8 cellular contexts compared by ENCODE assay signal in genomic region chr7:131302876-131303707, GRCh38. TPM values are rescaled to one million over a fixed set of nuclear protein-coding genes. Genes with fewer than 3 reads are reported as not detected.
A peak's percentile ranks its signal among the peaks of the same experiment; 100 is the strongest.
DNase-seq lines count a peak whose midpoint lies in the region; ATAC-seq and TF ChIP-seq lines count a peak whose summit lies in the region.

No MANE protein-coding gene starts in this region.

- H3K4me1 Mint-ChIP-seq in progenitor cell of endocrine pancreas (ENCODE audit: low read depth) = peaks cover 3% of the 10 kb centered on the region

- peaks cover 20% of the 10 kb centered on the region for H3K9me3 Mint-ChIP-seq in progenitor cell of endocrine pancreas (ENCODE audit: low read depth)

- POLR2A ChIA-PET in A673 (lab: Charles Lee; ENCODE audit: low non-redundant PET) = no interaction called here

- H3K27ac ChIP-seq in A673 (ENCODE audit: low read depth, low read length, poor library complexity, severe bottlenecking) (no peak overlapping the region), fibroblast of lung (ENCODE audit: insufficient read depth, low read length) (no peak overlapping the region)

- TF ChIP-seq CTCF in A673 (conservative IDR thresholded peaks at IDR 0.05; ENCODE audit: low read depth, low read length) (peak; percentile 45; the same call in 1 of the 2 replicates), fibroblast of lung (conservative IDR thresholded peaks at IDR 0.05 in 1 of 2, IDR thresholded peaks at IDR 0.05 in 1 of 2; ENCODE audit: low read depth in 1 of 2, low read length in 2 of 2) (peak; percentile 40 to 54), progenitor cell of endocrine pancreas (IDR thresholded peaks at IDR 0.05; ENCODE audit: unreplicated experiment) (peak; percentile 50)

- H3K36me3 ChIP-seq in A673 (ENCODE audit: insufficient read depth, low read length, poor library complexity, severe bottlenecking) (no peaks in the 10 kb centered on the region), fibroblast of lung (ENCODE audit: control insufficient read depth, insufficient read depth, low read length) (no peaks in the 10 kb centered on the region)

- H3K4me1 ChIP-seq in A673 (ENCODE audit: insufficient read depth, low read length, poor library complexity, severe bottlenecking) = no peaks in the 10 kb centered on the region
- H3K4me1 ChIP-seq in fibroblast of lung (ENCODE audit: control insufficient read depth, extremely low read depth, insufficient read depth, low read length) = no peaks in the 10 kb centered on the region

- H3K4me2 ChIP-seq in fibroblast of lung (ENCODE audit: extremely low read depth, insufficient read depth, low read length) = no peak overlapping the region

- no peak overlapping the region for H3K27ac Mint-ChIP-seq in progenitor cell of endocrine pancreas

- H3K9me3 ChIP-seq in A673 (ENCODE audit: low read depth, low read length, poor library complexity, severe bottlenecking) = peaks cover 5% of the 10 kb centered on the region
- H3K9me3 ChIP-seq in fibroblast of lung (ENCODE audit: control insufficient read depth, insufficient read depth, low read depth, low read length) = no peaks in the 10 kb centered on the region

- no peaks in the 10 kb centered on the region for H3K36me3 Mint-ChIP-seq in progenitor cell of endocrine pancreas (ENCODE audit: insufficient read depth)

- H3K27me3 Mint-ChIP-seq in progenitor cell of endocrine pancreas = no peaks in the 10 kb centered on the region

- no peak overlapping the region for H3K4me3 Mint-ChIP-seq in progenitor cell of endocrine pancreas (ENCODE audit: low read depth)

- H2AFZ ChIP-seq in fibroblast of lung (ENCODE audit: low read length) = no peak overlapping the region

- no peak for DNase-seq in A673 (ENCODE audit: low spot score)
- peak; percentile 17 for DNase-seq in GM19238 (ENCODE audit: insufficient read length, low spot score)
- peak; percentile 10 for DNase-seq in activated CD4-positive, alpha-beta T cell treated with anti-CD3 and anti-CD28 coated beads for 1 hour
- peak; percentile 13 to 29 for DNase-seq in fibroblast of lung (ENCODE audit: low read depth in 2 of 2)
- no peak for DNase-seq in progenitor cell of endocrine pancreas (ENCODE audit: low spot score, unreplicated experiment)
- DNase-seq in DMS79 treated with DMSO at 0.1 percent for 48 hours (lab: John Stamatoyannopoulos, UW) = no peak
- DNase-seq in NCI-H82 treated with DMSO at 0.1 percent for 48 hours (lab: John Stamatoyannopoulos, UW; ENCODE audit: unreplicated experiment) = no peak

- no peak overlapping the region for H3K9ac ChIP-seq in fibroblast of lung (ENCODE audit: insufficient read depth, low read length)

- no peaks in the 10 kb centered on the region for H3K79me2 ChIP-seq in fibroblast of lung (ENCODE audit: control insufficient read depth, insufficient read depth, low read length)

- CTCF ChIA-PET in A673 (lab: Charles Lee) = no interaction called here

- H3K27me3 ChIP-seq in A673 (replicated peaks; ENCODE audit: insufficient read depth, low read depth, low read length, poor library complexity) = no peaks in the 10 kb centered on the region
- H3K27me3 ChIP-seq in fibroblast of lung (ENCODE audit: control insufficient read depth, insufficient read depth, low read length) = no peaks in the 10 kb centered on the region

- no peak for ATAC-seq in GM18858 (IDR thresholded peaks at IDR 0.05; ENCODE audit: unreplicated experiment)

- BruUV-seq in A673 (replicated peaks; lab: Mats Ljungman, UMichigan) = no TSS peak

- no peaks in the 10 kb centered on the region for H4K20me1 ChIP-seq in fibroblast of lung (ENCODE audit: control insufficient read depth, extremely low read depth, insufficient read depth, low read length)

- H3K4me3 ChIP-seq in A673 (ENCODE audit: low read depth, low read length, poor library complexity, severe bottlenecking) = no peak overlapping the region
- H3K4me3 ChIP-seq in fibroblast of lung (replicated peaks in 1 of 4; ENCODE audit: control extremely low read depth in 1 of 4, insufficient read depth in 1 of 4, low read depth in 3 of 4, low read length in 4 of 4) = no peak overlapping the region

- intact Hi-C loops in A673 (cut with micrococcal nuclease; ENCODE audit: unreplicated experiment) = no loop called here

RNA-seq across cellular contexts. Expression of gene MKLN1, which starts 24.6 kb away (rescaled TPM):
- total RNA-seq in A673 (2021) (83.5 and 90.2 TPM in 2 replicates), fibroblast of lung (26.7 and 33.9 TPM in 2 replicates), progenitor cell of endocrine pancreas (55.9 and 56.8 TPM in 2 replicates)
- polyA plus RNA-seq in fibroblast of lung = 46.4 and 46.5 TPM in 2 replicates
- 20.8 and 24.7 TPM in 2 replicates for polyA plus RNA-seq in fibroblast of lung (2012)
- 35.5 and 44.8 TPM in 2 replicates for polyA minus RNA-seq in fibroblast of lung (ENCODE audit: low replicate concordance)

Comparison
In these comparisons a context has a peak if more than half of its experiments do, and no peak if none do; other contexts are left out.
1. DNase-seq: peak in GM19238 (single experiment), activated CD4-positive, alpha-beta T cell treated with anti-CD3 and anti-CD28 coated beads for 1 hour (single experiment) and fibroblast of lung (2 of 2); none in A673 (single experiment), progenitor cell of endocrine pancreas (single experiment), DMS79 treated with DMSO at 0.1 percent for 48 hours (single experiment) and NCI-H82 treated with DMSO at 0.1 percent for 48 hours (single experiment).
2. Peak in every context shown above with its lines, with median percentiles within 50 percentile points of each other: CTCF ChIP-seq.